In genomic region chrY:24825069-24825468, GRCh38 we compare ENCODE assay signal across 15 cellular contexts. TPM values are rescaled to one million over a fixed set of nuclear protein-coding genes. Genes with fewer than 3 reads are reported as not detected.
"Had no signal": no experiment of that assay in that cellular context is flagged by ENCODE, and none has a peak within 500 bp of the region (broad histone marks: within the 10 kb centered on the region; RNA-seq: fewer than 3 reads in every experiment).

No MANE protein-coding gene starts in this region.

RNA-seq across cellular contexts. Expression of gene DAZ4, which starts 8.7 kb away (rescaled TPM):
- total RNA-seq: activated B cell treated with CpG ODN at 0.5 μM for 24 hours; activated CD4-positive, alpha-beta memory T cell treated with anti-CD3 and anti-CD28 coated beads for 36 hours; activated CD4-positive, alpha-beta memory T cell treated with anti-CD3 and anti-CD28 coated beads, Interleukin-2, amount 10 ng/mL, durations not matched to agents 7 days and 5 days; activated CD4-positive, alpha-beta T cell treated with anti-CD3 and anti-CD28 coated beads for 36 hours; activated CD4-positive, alpha-beta T cell treated with anti-CD3 and anti-CD28 coated beads, Interleukin-2, amount 10 ng/mL, durations not matched to agents 24 days and 14 days; activated CD4-positive, alpha-beta T cell treated with anti-CD3 and anti-CD28 coated beads, Interleukin-2, amount 10 ng/mL, durations not matched to agents 7 days and 5 days; activated CD8-positive, alpha-beta memory T cell treated with anti-CD3 and anti-CD28 coated beads for 36 hours; activated CD8-positive, alpha-beta memory T cell treated with anti-CD3 and anti-CD28 coated beads, Interleukin-2, amount 10 ng/mL, durations not matched to agents 7 days and 5 days; activated CD8-positive, alpha-beta T cell treated with anti-CD3 and anti-CD28 coated beads for 36 hours; activated CD8-positive, alpha-beta T cell treated with anti-CD3 and anti-CD28 coated beads, Interleukin-2, amount 10 ng/mL, durations not matched to agents 7 days and 5 days; T-cell; T-helper 1 cell treated with Interleukin-12 subunit alpha and Interleukin-12 subunit beta and Interleukin-4 antibody, amounts not matched to agents 30 ng/mL and 1 ng/mL, for 36 hours; T-helper 17 cell; T-helper 2 cell treated with Interferon-gamma antibody and Interleukin-4, amounts not matched to agents 100 ng/mL and 5 ng/mL, for 36 hours; WTC11 had no signal

RNA-seq across cellular contexts. Expression of gene DAZ3, which starts 11.9 kb away (rescaled TPM):
- total RNA-seq: activated B cell treated with CpG ODN at 0.5 μM for 24 hours; activated CD4-positive, alpha-beta memory T cell treated with anti-CD3 and anti-CD28 coated beads for 36 hours; activated CD4-positive, alpha-beta memory T cell treated with anti-CD3 and anti-CD28 coated beads, Interleukin-2, amount 10 ng/mL, durations not matched to agents 7 days and 5 days; activated CD4-positive, alpha-beta T cell treated with anti-CD3 and anti-CD28 coated beads for 36 hours; activated CD4-positive, alpha-beta T cell treated with anti-CD3 and anti-CD28 coated beads, Interleukin-2, amount 10 ng/mL, durations not matched to agents 24 days and 14 days; activated CD4-positive, alpha-beta T cell treated with anti-CD3 and anti-CD28 coated beads, Interleukin-2, amount 10 ng/mL, durations not matched to agents 7 days and 5 days; activated CD8-positive, alpha-beta memory T cell treated with anti-CD3 and anti-CD28 coated beads for 36 hours; activated CD8-positive, alpha-beta memory T cell treated with anti-CD3 and anti-CD28 coated beads, Interleukin-2, amount 10 ng/mL, durations not matched to agents 7 days and 5 days; activated CD8-positive, alpha-beta T cell treated with anti-CD3 and anti-CD28 coated beads for 36 hours; activated CD8-positive, alpha-beta T cell treated with anti-CD3 and anti-CD28 coated beads, Interleukin-2, amount 10 ng/mL, durations not matched to agents 7 days and 5 days; T-cell; T-helper 1 cell treated with Interleukin-12 subunit alpha and Interleukin-12 subunit beta and Interleukin-4 antibody, amounts not matched to agents 30 ng/mL and 1 ng/mL, for 36 hours; T-helper 17 cell; T-helper 2 cell treated with Interferon-gamma antibody and Interleukin-4, amounts not matched to agents 100 ng/mL and 5 ng/mL, for 36 hours; WTC11 had no signal
